ENCODE assay signal across 8 cellular contexts in the genomic region with DNA sequence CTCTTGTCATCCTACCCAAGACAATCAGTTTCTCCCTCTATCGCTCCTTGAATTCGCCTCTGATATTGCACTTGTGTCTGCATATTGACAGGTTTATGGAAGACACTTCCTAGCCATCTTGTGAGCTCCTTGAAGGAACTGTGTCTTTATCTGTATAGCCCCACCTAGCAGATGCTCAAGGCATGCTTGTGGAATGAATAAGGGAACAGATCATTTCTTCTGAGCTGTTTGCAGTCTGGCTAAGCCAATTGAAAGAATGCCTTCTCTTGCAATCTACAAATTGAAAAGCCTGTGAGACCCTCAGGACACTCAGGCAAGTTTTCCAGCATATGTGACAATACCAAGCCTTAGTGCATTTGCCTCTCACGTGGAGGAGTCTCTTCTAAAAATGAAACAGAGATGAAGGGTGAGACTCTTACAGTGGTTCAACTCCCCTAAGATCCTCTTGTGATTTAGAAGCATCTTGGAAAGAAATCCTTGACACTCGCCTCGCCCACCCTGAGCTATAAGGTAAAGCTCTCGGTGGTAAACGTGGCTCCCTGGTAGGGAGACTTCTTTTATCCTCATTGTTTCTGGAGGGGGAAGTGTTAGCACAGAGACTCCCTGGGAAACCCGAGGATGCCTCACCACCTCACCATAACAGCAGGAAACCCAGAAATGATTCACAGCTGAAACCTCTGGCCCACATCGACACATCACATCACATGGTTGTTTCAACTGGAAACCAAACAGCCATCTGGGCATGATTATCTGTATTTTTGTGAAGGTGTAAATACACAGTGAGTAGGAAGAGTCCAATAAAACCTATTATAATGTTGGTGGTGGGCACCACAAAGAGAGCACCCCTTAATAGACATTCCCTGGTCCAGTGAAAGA.
DNase-seq lines count a peak whose midpoint lies in the region; ATAC-seq lines count a peak whose summit lies in the region.

No MANE protein-coding gene starts in this region.

- H3K4me3 ChIP-seq in SJSA1, result no peak overlapping the region

- H3K4me1 ChIP-seq in SJSA1 (replicated peaks), result peaks cover 57% of the 10 kb centered on the region

- no peaks in the 10 kb centered on the region for H3K36me3 ChIP-seq in SJSA1

- ATAC-seq in GM21423 (IDR thresholded peaks at IDR 0.05; ENCODE audit: unreplicated experiment) (peak; percentile 63), HG02623 (IDR thresholded peaks at IDR 0.05; ENCODE audit: unreplicated experiment) (no peak)

- no peaks in the 10 kb centered on the region for H3K27me3 ChIP-seq in SJSA1 (replicated peaks)

- peak overlapping the region; percentile 90 for H3K27ac ChIP-seq in SJSA1

- DNase-seq in SJSA1 (ENCODE audit: low read depth in 1 of 2, low spot score in 2 of 2) (peak; percentile 90 to 97), dedifferentiated amniotic fluid mesenchymal stem cell (ENCODE audit: extremely low spot score) (peak; percentile 58), cerebellum (ENCODE audit: low spot score) (no peak), germinal center (ENCODE audit: low spot score) (no peak), NCI-H524 (lab: John Stamatoyannopoulos, UW) (no peak)
- DNase-seq in stimulated activated CD4-positive, alpha-beta T cell treated with anti-CD3 and anti-CD28 coated beads, Interleukin-1b, Interleukin-23, amount 100 ng/mL, for 48 hours, result peak; percentile 65

- H3K9me3 ChIP-seq in SJSA1 (replicated peaks), result no peaks in the 10 kb centered on the region

Comparison
In these comparisons a context has a peak if more than half of its experiments do, and no peak if none do; other contexts are left out.
1. DNase-seq: peak in SJSA1 (2 of 2), dedifferentiated amniotic fluid mesenchymal stem cell (single experiment) and stimulated activated CD4-positive, alpha-beta T cell treated with anti-CD3 and anti-CD28 coated beads, Interleukin-1b, Interleukin-23, amount 100 ng/mL, for 48 hours (single experiment); none in cerebellum (single experiment), germinal center (single experiment) and NCI-H524 (0 of 2).